ENCODE assay signal across 5 cellular contexts in the genomic region with DNA sequence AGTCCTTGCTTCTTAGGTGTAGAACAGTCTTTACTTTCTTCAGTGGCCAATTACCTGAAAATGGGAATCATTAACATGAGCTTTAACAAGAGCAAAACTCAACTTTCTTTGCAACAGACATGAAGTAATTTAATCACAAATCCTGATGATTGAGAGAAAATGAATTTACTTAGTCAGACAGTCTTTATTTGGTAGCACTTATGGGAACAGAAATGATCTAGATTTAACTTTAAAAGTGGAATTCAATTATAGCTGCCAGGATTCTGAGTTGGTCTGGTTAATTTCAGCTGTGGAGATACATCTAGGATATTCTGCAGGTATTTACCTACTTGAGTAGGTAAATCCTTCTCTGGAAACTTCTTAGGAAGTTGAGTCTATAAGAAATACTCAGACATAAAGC.
"Had no signal": no experiment of that assay in that cellular context is flagged by ENCODE, and none has a peak within 500 bp of the region (broad histone marks: within the 10 kb centered on the region; RNA-seq: fewer than 3 reads in every experiment).

No MANE protein-coding gene starts in this region.

- DNase-seq: IMR-90, KBM-7 had no signal

- H3K4me3 ChIP-seq: K562 had no signal

- H3K27ac ChIP-seq: HL-60 had no signal

- ATAC-seq: HepG2, K562 had no signal
